Comparison of ENCODE assay signal across 28 cellular contexts in genomic region chr3:132570011-132570410, GRCh38. TPM values are rescaled to one million over a fixed set of nuclear protein-coding genes. Genes with fewer than 3 reads are reported as not detected.
DNase-seq lines count a peak whose midpoint lies in the region; ATAC-seq and TF ChIP-seq lines count a peak whose summit lies in the region.
"Had no signal": no experiment of that assay in that cellular context is flagged by ENCODE, and none has a peak within 500 bp of the region (broad histone marks: within the 10 kb centered on the region; RNA-seq: fewer than 3 reads in every experiment).

No MANE protein-coding gene starts in this region.

- H4K20me1 ChIP-seq in mammary epithelial cell (ENCODE audit: insufficient read depth, low read length), result no peaks in the 10 kb centered on the region

- dilution Hi-C loops in mammary epithelial cell (cut with HindIII; ENCODE audit: low sequenced_read_pairs), result no loop called here

- H3K27me3 ChIP-seq in breast epithelium (no peaks in the 10 kb centered on the region), mammary epithelial cell (ENCODE audit: insufficient read depth, low read length) (no peaks in the 10 kb centered on the region), thoracic aorta (replicated peaks; ENCODE audit: insufficient read depth) (no peaks in the 10 kb centered on the region), esophagus squamous epithelium (no peaks in the 10 kb centered on the region)
- H3K27me3 ChIP-seq: body of pancreas, left lung, neutrophil had no signal

- no peak overlapping the region for H3K9ac ChIP-seq in mammary epithelial cell (ENCODE audit: insufficient read depth, low read length)

- TF ChIP-seq CTCF in breast epithelium (IDR thresholded peaks at IDR 0.05) (no peak), mammary epithelial cell (conservative IDR thresholded peaks at IDR 0.05 in 1 of 2, IDR thresholded peaks at IDR 0.05 in 1 of 2; ENCODE audit: extremely low read depth in 1 of 2, insufficient read depth in 1 of 2, low read depth in 1 of 2, low read length in 2 of 2) (no peak), thoracic aorta (IDR thresholded peaks at IDR 0.05) (no peak), nephron progenitor cell (IDR thresholded peaks at IDR 0.05) (no peak), esophagus squamous epithelium (IDR thresholded peaks at IDR 0.05) (no peak)

- no peak for ATAC-seq in thoracic aorta (ENCODE audit: insufficient number of reproducible peaks, low FRiP score, low read depth)
- ATAC-seq: A549; body of pancreas; HCT116; HepG2; left lung; Panc1; psoas muscle; stimulated activated memory B cell treated with anti-CD40 and anti-IgM and Interleukin-4, amounts not matched to agents 10 μg/mL and 1 μg/mL and 100 μg/mL, for 72 hours had no signal

- H3K79me2 ChIP-seq in mammary epithelial cell (ENCODE audit: insufficient read depth, low read length), result no peaks in the 10 kb centered on the region

- H3K4me1 Mint-ChIP-seq in activated T-helper 1 cell treated with anti-CD3 and anti-CD28 coated beads, Interleukin-12 subunit alpha, Interleukin-12 subunit beta, Interleukin-2, Interleukin-4 antibody, amounts not matched to agents 30 ng/mL and 10 ng/mL and 1 ng/mL, durations not matched to agents 14 hours and 24 hours and 36 hours (ENCODE audit: low read depth), result peaks cover 19% of the 10 kb centered on the region
- no peaks in the 10 kb centered on the region for H3K4me1 Mint-ChIP-seq in nephron progenitor cell
- H3K4me1 Mint-ChIP-seq: mesothelial cell of epicardium; stimulated activated memory B cell treated with anti-CD40 and anti-IgM and Interleukin-4, amounts not matched to agents 10 μg/mL and 1 μg/mL and 100 μg/mL, for 72 hours had no signal

- BruUV-seq in mammary epithelial cell (replicated peaks; lab: Mats Ljungman, UMichigan), result no TSS peak

- H3K4me3 ChIP-seq in breast epithelium (no peak overlapping the region), mammary epithelial cell (replicated peaks in 1 of 3; ENCODE audit: insufficient read depth in 1 of 3, low read depth in 2 of 3, low read length in 3 of 3) (no peak overlapping the region), thoracic aorta (peak overlapping the region; percentile 40), esophagus squamous epithelium (no peak overlapping the region)
- H3K4me3 ChIP-seq: A549, body of pancreas, left lung, psoas muscle had no signal

- in situ Hi-C loops in mammary epithelial cell (cut with MboI; ENCODE audit: low sequenced_read_pairs in 2 of 2), result no loop called here

- peak overlapping the region; percentile 86 for H3K27ac Mint-ChIP-seq in activated T-helper 1 cell treated with anti-CD3 and anti-CD28 coated beads, Interleukin-12 subunit alpha, Interleukin-12 subunit beta, Interleukin-2, Interleukin-4 antibody, amounts not matched to agents 30 ng/mL and 10 ng/mL and 1 ng/mL, durations not matched to agents 14 hours and 24 hours and 36 hours
- H3K27ac Mint-ChIP-seq in nephron progenitor cell, result no peak overlapping the region
- H3K27ac Mint-ChIP-seq: mesothelial cell of epicardium; stimulated activated memory B cell treated with anti-CD40 and anti-IgM and Interleukin-4, amounts not matched to agents 10 μg/mL and 1 μg/mL and 100 μg/mL, for 72 hours; T-helper 2 cell treated with Interferon-gamma antibody and Interleukin-4, amounts not matched to agents 5 μg/mL and 100 μg/mL, for 36 hours had no signal

- 76% methylated on average over 2 of the region's 2 CpGs for WGBS in mammary epithelial cell (ENCODE audit: low coverage, missing lambda C conversion rate)
- 65 to 66% methylated on average over 2 of the region's 2 CpGs for WGBS in esophagus squamous epithelium, 2 donors

- DNase-seq in breast epithelium (ENCODE audit: low spot score in 2 of 2) (no peak), mammary epithelial cell (no peak), fibroblast of peridontal ligament (ENCODE audit: extremely low read depth) (peak; percentile 89), thoracic aorta (ENCODE audit: low spot score) (no peak), nephron progenitor cell (no peak), esophagus squamous epithelium (lab: John Stamatoyannopoulos, UW) (no peak)
- no peak for DNase-seq in activated T-helper 1 cell treated with anti-CD3 and anti-CD28 coated beads, Interleukin-12 subunit alpha, Interleukin-12 subunit beta, Interleukin-2, Interleukin-4 antibody, amounts not matched to agents 30 ng/mL and 10 ng/mL and 1 ng/mL, durations not matched to agents 14 hours and 24 hours and 36 hours (ENCODE audit: low spot score)
- no peak for DNase-seq in stimulated activated CD4-positive, alpha-beta T cell treated with anti-CD3 and anti-CD28 coated beads, Interleukin-4, amount 100 ng/mL, for 24 hours
- DNase-seq: activated CD4-positive, alpha-beta T cell treated with anti-CD3 and anti-CD28 coated beads for 1 hour; activated gamma-delta T cell treated with Interleukin-2 at 50 U/mL for 16 hours; body of pancreas; Calu3; cerebellar nuclear complex; DND-41; GF-D8; left lung; NCI-H146; psoas muscle; SHP77 had no signal

- no peaks in the 10 kb centered on the region for H3K9me3 Mint-ChIP-seq in activated T-helper 1 cell treated with anti-CD3 and anti-CD28 coated beads, Interleukin-12 subunit alpha, Interleukin-12 subunit beta, Interleukin-2, Interleukin-4 antibody, amounts not matched to agents 30 ng/mL and 10 ng/mL and 1 ng/mL, durations not matched to agents 14 hours and 24 hours and 36 hours
- H3K9me3 Mint-ChIP-seq in nephron progenitor cell, result peaks cover 15% of the 10 kb centered on the region

- TF ChIP-seq POLR2A in breast epithelium (IDR thresholded peaks at IDR 0.05) (no peak), esophagus squamous epithelium (IDR thresholded peaks at IDR 0.05) (no peak)

- H3K27ac ChIP-seq in breast epithelium (peak overlapping the region; percentile 6 to 11), mammary epithelial cell (ENCODE audit: insufficient read depth, low read depth, low read length) (no peak overlapping the region), thoracic aorta (peak overlapping the region; percentile 81), esophagus squamous epithelium (peak overlapping the region in 2 of 4 donors; percentile 26 to 32)
- H3K27ac ChIP-seq: A549, body of pancreas, neutrophil, psoas muscle had no signal

- peaks cover 0 to 5% of the 10 kb centered on the region in 2 donors for H3K9me3 ChIP-seq in breast epithelium
- H3K9me3 ChIP-seq in mammary epithelial cell (replicated peaks; ENCODE audit: insufficient read depth, low read length), result no peaks in the 10 kb centered on the region
- no peaks in the 10 kb centered on the region for H3K9me3 ChIP-seq in thoracic aorta
- H3K9me3 ChIP-seq in esophagus squamous epithelium, result no peaks in the 10 kb centered on the region
- H3K9me3 ChIP-seq: body of pancreas, left lung, neutrophil had no signal

- H3K27me3 Mint-ChIP-seq in activated T-helper 1 cell treated with anti-CD3 and anti-CD28 coated beads, Interleukin-12 subunit alpha, Interleukin-12 subunit beta, Interleukin-2, Interleukin-4 antibody, amounts not matched to agents 30 ng/mL and 10 ng/mL and 1 ng/mL, durations not matched to agents 14 hours and 24 hours and 36 hours (ENCODE audit: insufficient read depth), result no peaks in the 10 kb centered on the region
- H3K27me3 Mint-ChIP-seq in nephron progenitor cell (ENCODE audit: low read depth, poor library complexity), result no peaks in the 10 kb centered on the region
- H3K27me3 Mint-ChIP-seq: stimulated activated memory B cell treated with anti-CD40 and anti-IgM and Interleukin-4, amounts not matched to agents 10 μg/mL and 1 μg/mL and 100 μg/mL, for 72 hours had no signal

- H3K4me3 Mint-ChIP-seq in activated T-helper 1 cell treated with anti-CD3 and anti-CD28 coated beads, Interleukin-12 subunit alpha, Interleukin-12 subunit beta, Interleukin-2, Interleukin-4 antibody, amounts not matched to agents 30 ng/mL and 10 ng/mL and 1 ng/mL, durations not matched to agents 14 hours and 24 hours and 36 hours, result no peak overlapping the region
- no peak overlapping the region for H3K4me3 Mint-ChIP-seq in nephron progenitor cell
- H3K4me3 Mint-ChIP-seq: mesothelial cell of epicardium; stimulated activated memory B cell treated with anti-CD40 and anti-IgM and Interleukin-4, amounts not matched to agents 10 μg/mL and 1 μg/mL and 100 μg/mL, for 72 hours; T-helper 2 cell treated with Interferon-gamma antibody and Interleukin-4, amounts not matched to agents 5 μg/mL and 100 μg/mL, for 36 hours had no signal

- no peak overlapping the region for H2AFZ ChIP-seq in mammary epithelial cell (ENCODE audit: low read depth, low read length)

- no peak overlapping the region for H3K4me2 ChIP-seq in mammary epithelial cell (ENCODE audit: insufficient read depth, low read depth, low read length)
- H3K4me2 ChIP-seq: A549 had no signal

- intact Hi-C loops in breast epithelium (cut with DNase I; ENCODE audit: low total_unique reads) (no loop called here), mammary epithelial cell (cut with micrococcal nuclease) (no loop called here), esophagus squamous epithelium (cut with DNase I) (no loop called here)
- intact Hi-C loops in activated T-helper 1 cell treated with anti-CD3 and anti-CD28 coated beads, Interleukin-12 subunit alpha, Interleukin-12 subunit beta, Interleukin-2, Interleukin-4 antibody, amounts not matched to agents 30 ng/mL and 10 ng/mL and 1 ng/mL, durations not matched to agents 14 hours and 24 hours and 36 hours (cut with micrococcal nuclease), result no loop called here

- H3K4me1 ChIP-seq in breast epithelium (no peaks in the 10 kb centered on the region), mammary epithelial cell (ENCODE audit: insufficient read depth, low read length) (no peaks in the 10 kb centered on the region), thoracic aorta (ENCODE audit: control insufficient read depth in 1 of 2, low read depth in 2 of 2) (peaks cover 17 to 47% of the 10 kb centered on the region in 2 donors), esophagus squamous epithelium (peaks cover 0 to 7% (median 0%) of the 10 kb centered on the region in 3 donors)
- H3K4me1 ChIP-seq: A549, body of pancreas, left lung, psoas muscle had no signal

- CTCF ChIA-PET in mammary epithelial cell (lab: Charles Lee; ENCODE audit: low non-redundant PET), result no interaction called here

- H3K36me3 ChIP-seq in breast epithelium (no peaks in the 10 kb centered on the region), mammary epithelial cell (ENCODE audit: insufficient read depth, low read length) (no peaks in the 10 kb centered on the region), thoracic aorta (no peaks in the 10 kb centered on the region), esophagus squamous epithelium (peaks cover 0 to 12% (median 0%) of the 10 kb centered on the region in 3 donors)

- peaks cover 20% of the 10 kb centered on the region for H3K36me3 Mint-ChIP-seq in activated T-helper 1 cell treated with anti-CD3 and anti-CD28 coated beads, Interleukin-12 subunit alpha, Interleukin-12 subunit beta, Interleukin-2, Interleukin-4 antibody, amounts not matched to agents 30 ng/mL and 10 ng/mL and 1 ng/mL, durations not matched to agents 14 hours and 24 hours and 36 hours (ENCODE audit: low read depth)
- H3K36me3 Mint-ChIP-seq in nephron progenitor cell (ENCODE audit: low read depth), result peaks cover 35% of the 10 kb centered on the region

RNA-seq across cellular contexts. Expression of gene ACKR4, which starts 27.1 kb away (rescaled TPM):
- total RNA-seq in breast epithelium, result 1 to 10 TPM; 1.1 to 2.5 (median 1.6) TPM
- total RNA-seq in mammary epithelial cell, result under 1 TPM in 1 of 2 donors, not detected in 1; 0.17 TPM
- 0.02 TPM for polyA plus RNA-seq in mammary epithelial cell
- polyA minus RNA-seq in mammary epithelial cell, result not detected
- 0.15 and 0.16 TPM in 2 replicates for total RNA-seq in activated T-helper 1 cell treated with anti-CD3 and anti-CD28 coated beads, Interleukin-12 subunit alpha, Interleukin-12 subunit beta, Interleukin-2, Interleukin-4 antibody, amounts not matched to agents 30 ng/mL and 10 ng/mL and 1 ng/mL, durations not matched to agents 14 hours and 24 hours and 36 hours
- total RNA-seq in thoracic aorta, result 10 to 100 TPM in 1 of 2 donors, 1 to 10 TPM in 1; 7.3 to 13.5 TPM
- total RNA-seq in esophagus squamous epithelium, result 1 to 10 TPM in 1 of 4 donors, under 1 TPM in 2, not detected in 1; 0.31 to 1.1 (median 0.88) TPM
- total RNA-seq: HepG2, LHCN-M2 had no signal
